ENCODE assay signal across 8 cellular contexts in genomic region chr2:25161055-25161781, GRCh38. TPM values are rescaled to one million over a fixed set of nuclear protein-coding genes. Genes with fewer than 3 reads are reported as not detected.
DNase-seq lines count a peak whose midpoint lies in the region; ATAC-seq, FAIRE-seq and TF ChIP-seq lines count a peak whose summit lies in the region.

No MANE protein-coding gene starts in this region.

- no peaks in the 10 kb centered on the region for H3K23me2 ChIP-seq in H1 (ENCODE audit: low read depth, low read length)

- H3K27ac ChIP-seq in H1 (ENCODE audit: low read depth, low read length): no peak overlapping the region
- H3K27ac ChIP-seq in pancreas: peak overlapping the region in 1 of 4 donors; percentile 16
- H3K27ac ChIP-seq in thymus (ENCODE audit: low read depth): no peak overlapping the region

- H2BK15ac ChIP-seq in H1 (ENCODE audit: low read length): no peak overlapping the region

- H3K36me3 ChIP-seq in H1 (ENCODE audit: control insufficient read depth in 2 of 4, insufficient read depth in 4 of 4, low read length in 3 of 4) (no peaks in the 10 kb centered on the region), pancreas (no peaks in the 10 kb centered on the region), thymus (ENCODE audit: control insufficient read depth, insufficient read depth) (no peaks in the 10 kb centered on the region), Caco-2 (ENCODE audit: control insufficient read depth, insufficient read depth, low read length) (no peaks in the 10 kb centered on the region)

- no peak overlapping the region for H2BK120ac ChIP-seq in H1 (replicated peaks; ENCODE audit: low read depth, low read length)

- H2BK12ac ChIP-seq in H1 (ENCODE audit: low read depth, low read length): peak overlapping the region; percentile 56; the same call in 1 of the 2 replicates

- TF ChIP-seq EP300 in H1 (IDR thresholded peaks at IDR 0.05; ENCODE audit: borderline replicate concordance in 1 of 2, low read depth in 2 of 2, low read length in 2 of 2): no peak

- intact Hi-C loops in pancreas (cut with DNase I): no loop called here
- intact Hi-C loops in Caco-2 (cut with micrococcal nuclease; ENCODE audit: unreplicated experiment): no loop called here

- peaks cover 3% of the 10 kb centered on the region for H3K36me3 Mint-ChIP-seq in activated CD4-positive, alpha-beta memory T cell treated with anti-CD3 and anti-CD28 coated beads, Interleukin-2, amount 10 ng/mL, durations not matched to agents 7 days and 5 days (ENCODE audit: low read depth)
- peaks cover 6% of the 10 kb centered on the region for H3K36me3 Mint-ChIP-seq in Caco-2 (ENCODE audit: insufficient read depth, unreplicated experiment)

- TF ChIP-seq POLR2A in GM19099 (IDR thresholded peaks at IDR 0.05; ENCODE audit: extremely low read depth, insufficient read length, low read depth) (peak; percentile 88), H1 (IDR thresholded peaks at IDR 0.05; ENCODE audit: control extremely low read depth in 1 of 2, low read depth in 2 of 2, low read length in 2 of 2) (no peak)

- no peak overlapping the region for H3K4me2 ChIP-seq in H1 (ENCODE audit: insufficient read depth in 1 of 2, low read depth in 2 of 2, low read length in 2 of 2)

- TF ChIP-seq CTCF in H1 (IDR thresholded peaks at IDR 0.05; ENCODE audit: control extremely low read depth in 1 of 3, insufficient read depth in 1 of 3, low read depth in 1 of 3, low read length in 3 of 3) (peak; percentile 6 to 24 (median 24); a peak in 3 of 4 replicates), pancreas (IDR thresholded peaks at IDR 0.05) (no peak), Caco-2 (IDR thresholded peaks at IDR 0.05; ENCODE audit: insufficient read depth in 1 of 2, low read depth in 1 of 2, low read length in 1 of 2, severe bottlenecking in 1 of 2, unreplicated experiment in 1 of 2) (no peak)

- H3K27ac Mint-ChIP-seq in activated CD4-positive, alpha-beta memory T cell treated with anti-CD3 and anti-CD28 coated beads, Interleukin-2, amount 10 ng/mL, durations not matched to agents 7 days and 5 days: peak overlapping the region; percentile 58
- no peak overlapping the region for H3K27ac Mint-ChIP-seq in Caco-2 (ENCODE audit: unreplicated experiment)

- no peak overlapping the region for H2BK5ac ChIP-seq in H1 (ENCODE audit: low read depth, low read length)

- FAIRE-seq in H1 (lab: Jason Lieb, UNC): no peak
- FAIRE-seq in pancreas (lab: Jason Lieb, UNC): no peak

- no peak overlapping the region for H3K9ac ChIP-seq in H1 (replicated peaks in 1 of 4; ENCODE audit: extremely low read depth in 1 of 4, low read depth in 3 of 4, low read length in 3 of 4)

- H4K20me1 ChIP-seq in H1 (replicated peaks in 1 of 2; ENCODE audit: control insufficient read depth in 1 of 2, insufficient read depth in 2 of 2, low read length in 2 of 2): no peaks in the 10 kb centered on the region

- no peak overlapping the region for H3K4ac ChIP-seq in H1 (replicated peaks; ENCODE audit: insufficient read length, low read depth, low read length)

- H3K23ac ChIP-seq in H1 (ENCODE audit: insufficient read length): no peak overlapping the region

- peaks cover 0 to 11% (median 0%) of the 10 kb centered on the region in 4 experiments; a peak in 3 of 7 replicates for H3K4me1 ChIP-seq in H1 (replicated peaks in 1 of 4; ENCODE audit: control insufficient read depth in 3 of 4, insufficient read depth in 4 of 4, low read length in 3 of 4)
- no peaks in the 10 kb centered on the region for H3K4me1 ChIP-seq in pancreas
- H3K4me1 ChIP-seq in thymus (ENCODE audit: control insufficient read depth, insufficient read depth, low read length): no peaks in the 10 kb centered on the region
- peaks cover 11% of the 10 kb centered on the region for H3K4me1 ChIP-seq in Caco-2

- no peaks in the 10 kb centered on the region for H3K9me3 Mint-ChIP-seq in activated CD4-positive, alpha-beta memory T cell treated with anti-CD3 and anti-CD28 coated beads, Interleukin-2, amount 10 ng/mL, durations not matched to agents 7 days and 5 days
- no peaks in the 10 kb centered on the region for H3K9me3 Mint-ChIP-seq in Caco-2 (ENCODE audit: unreplicated experiment)

- POLR2A ChIA-PET in activated CD4-positive, alpha-beta memory T cell treated with anti-CD3 and anti-CD28 coated beads, Interleukin-2, amount 10 ng/mL, durations not matched to agents 7 days and 5 days (lab: Charles Lee): no interaction called here
- POLR2A ChIA-PET in H1 (lab: Charles Lee; ENCODE audit: partially characterized antibody) (interaction anchor here (2.4 kb wide), 1 partner anchor 68 kb away, joined by 8 read pairs; no protein-coding TSS in a partner anchor), Caco-2 (lab: Charles Lee) (no interaction called here)

- peak overlapping the region; percentile 73; the same call in 1 of the 2 replicates for H4K8ac ChIP-seq in H1 (ENCODE audit: extremely low read depth, insufficient read depth, low read length)

- no peak overlapping the region for H3K56ac ChIP-seq in H1 (replicated peaks; ENCODE audit: insufficient read length, low read depth, low read length)

- peak overlapping the region; percentile 8 for H4K5ac ChIP-seq in H1 (ENCODE audit: insufficient read length, low read depth, low read length)

- ATAC-seq in pancreas: peak; percentile 49 to 73 (median 60)
- no peak for ATAC-seq in HG03135 (IDR thresholded peaks at IDR 0.05; ENCODE audit: unreplicated experiment)

- no peak overlapping the region for H3K14ac ChIP-seq in H1 (ENCODE audit: insufficient read length)

- DNase-seq in activated CD4-positive, alpha-beta memory T cell treated with anti-CD3 and anti-CD28 coated beads, Interleukin-2, amount 10 ng/mL, durations not matched to agents 7 days and 5 days: peak; percentile 74
- DNase-seq in H1 (ENCODE audit: low read depth in 1 of 2, low spot score in 2 of 2) (peak in 1 of 2 experiments; percentile 73), pancreas (peak in 5 of 6 donors; percentile 53 to 73 (median 62)), Caco-2 (no peak), NCI-H2081 (lab: John Stamatoyannopoulos, UW) (no peak)

- H3K27me3 ChIP-seq in H1 (replicated peaks in 1 of 4; ENCODE audit: control insufficient read depth in 3 of 4, extremely low read depth in 1 of 4, insufficient read depth in 3 of 4, low read length in 3 of 4): peaks cover 0 to 3% (median 2%) of the 10 kb centered on the region in 4 experiments; a peak in 4 of 7 replicates
- H3K27me3 ChIP-seq in pancreas: no peaks in the 10 kb centered on the region
- peaks cover 3% of the 10 kb centered on the region for H3K27me3 ChIP-seq in thymus (ENCODE audit: control insufficient read depth, insufficient read depth)
- no peaks in the 10 kb centered on the region for H3K27me3 ChIP-seq in Caco-2 (replicated peaks; ENCODE audit: control insufficient read depth, insufficient read depth, low read length)

- H3K4me3 Mint-ChIP-seq in activated CD4-positive, alpha-beta memory T cell treated with anti-CD3 and anti-CD28 coated beads, Interleukin-2, amount 10 ng/mL, durations not matched to agents 7 days and 5 days: peak overlapping the region; percentile 62
- no peak overlapping the region for H3K4me3 Mint-ChIP-seq in Caco-2 (ENCODE audit: unreplicated experiment)

- H3K27me3 Mint-ChIP-seq in activated CD4-positive, alpha-beta memory T cell treated with anti-CD3 and anti-CD28 coated beads, Interleukin-2, amount 10 ng/mL, durations not matched to agents 7 days and 5 days: peaks cover 20% of the 10 kb centered on the region
- H3K27me3 Mint-ChIP-seq in Caco-2 (ENCODE audit: insufficient read depth, unreplicated experiment): no peaks in the 10 kb centered on the region

- H2AFZ ChIP-seq in H1 (ENCODE audit: low read length): no peak overlapping the region

- BruUV-seq in Caco-2 (replicated peaks; lab: Mats Ljungman, UMichigan): no TSS peak

- peaks cover 21% of the 10 kb centered on the region for H3K4me1 Mint-ChIP-seq in activated CD4-positive, alpha-beta memory T cell treated with anti-CD3 and anti-CD28 coated beads, Interleukin-2, amount 10 ng/mL, durations not matched to agents 7 days and 5 days
- H3K4me1 Mint-ChIP-seq in Caco-2 (ENCODE audit: low read depth, unreplicated experiment): peaks cover 10% of the 10 kb centered on the region

- no peak overlapping the region for H2AK5ac ChIP-seq in H1 (ENCODE audit: low read depth, low read length)

- peak overlapping the region; percentile 32; the same call in 1 of the 2 replicates for H2BK20ac ChIP-seq in H1 (ENCODE audit: low read length)

- 79% methylated on average over 46 of the region's 69 CpGs; no CpG with 5 or more reads in 1 of the 2 experiments for WGBS in H1 (ENCODE audit: extremely low coverage in 1 of 2, insufficient coverage in 1 of 2, insufficient read length in 1 of 2, insufficient replicate concordance in 2 of 2, low coverage in 1 of 2, low lambda C conversion rate in 2 of 2, missing lambda C conversion rate in 1 of 2), 2 experiments
- 44 to 53% methylated on average over 69 of the region's 69 CpGs for WGBS in pancreas, 2 donors
- 54% methylated on average over 69 of the region's 69 CpGs for whole genome bisulfite sequencing in thymus

- peak overlapping the region; percentile 66 for H4K91ac ChIP-seq in H1 (replicated peaks; ENCODE audit: insufficient read length, low read length)

- peak overlapping the region; percentile 48 for H3K18ac ChIP-seq in H1 (ENCODE audit: extremely low read depth, low read length)

- no peaks in the 10 kb centered on the region for H3K9me3 ChIP-seq in H1 (ENCODE audit: insufficient read depth in 2 of 2, low read depth in 1 of 2, low read length in 1 of 2)
- no peaks in the 10 kb centered on the region for H3K9me3 ChIP-seq in pancreas
- no peaks in the 10 kb centered on the region for H3K9me3 ChIP-seq in thymus (ENCODE audit: control insufficient read depth)
- no peaks in the 10 kb centered on the region for H3K9me3 ChIP-seq in Caco-2

- CTCF ChIA-PET in activated CD4-positive, alpha-beta memory T cell treated with anti-CD3 and anti-CD28 coated beads, Interleukin-2, amount 10 ng/mL, durations not matched to agents 7 days and 5 days (lab: Charles Lee): interaction anchor here (0.6 kb wide), 1 partner anchor 186 kb away, joined by 4 read pairs; no protein-coding TSS in a partner anchor
- CTCF ChIA-PET in H1 (lab: Charles Lee; ENCODE audit: partially characterized antibody): interaction anchor here (0.6 to 11.9 kb wide), 4 partner anchors 8 to 231 kb away, joined by 3 to 106 read pairs (median 3); no protein-coding TSS in a partner anchor
- CTCF ChIA-PET in Caco-2 (lab: Charles Lee): interaction anchor here (0.6 kb wide), 1 partner anchor 140 kb away, joined by 3 read pairs; no protein-coding TSS in a partner anchor

- no peak overlapping the region for H3K4me3 ChIP-seq in H1 (ENCODE audit: extremely low read depth in 1 of 4, insufficient read depth in 2 of 4, low read depth in 3 of 4, low read length in 4 of 4)
- H3K4me3 ChIP-seq in pancreas: peak overlapping the region; percentile 8 to 40 (median 28)
- H3K4me3 ChIP-seq in thymus (ENCODE audit: low read length): peak overlapping the region; percentile 49
- H3K4me3 ChIP-seq in Caco-2 (ENCODE audit: low read depth, low read length): no peak overlapping the region

- H3K79me2 ChIP-seq in H1 (ENCODE audit: control insufficient read depth in 1 of 2, insufficient read depth in 2 of 2, low read length in 2 of 2): no peaks in the 10 kb centered on the region

- peak; percentile 4 to 22; a peak in 2 of 4 replicates for TF ChIP-seq RAD21 in H1 (IDR thresholded peaks at IDR 0.05 in 1 of 2, conservative IDR thresholded peaks at IDR 0.05 in 1 of 2; ENCODE audit: low read depth in 2 of 2, low read length in 2 of 2)

- no peaks in the 10 kb centered on the region; the same call in 1 of the 2 replicates for H3K79me1 ChIP-seq in H1 (ENCODE audit: low read depth, low read length)

RNA-seq across cellular contexts. Expression of gene POMC, which starts 7.2 kb away (rescaled TPM):
- 1 to 10 TPM; 2.7 to 3.0 TPM for total RNA-seq in activated CD4-positive, alpha-beta memory T cell treated with anti-CD3 and anti-CD28 coated beads, Interleukin-2, amount 10 ng/mL, durations not matched to agents 7 days and 5 days
- total RNA-seq in H1 (2021; fragmentation: NEBNext Ultra II Directional; extraction: Animal tissue kit (Norgen Biotek cat#: 25700)): 1.7 and 2.2 TPM in 2 replicates
- 4.7 and 6.1 TPM in 2 replicates for polyA plus RNA-seq in H1 (2011; rRNA removed)
- 4.8 TPM for polyA plus RNA-seq in H1 (2011; cell fraction: cytosol; rRNA removed)
- 4.0 TPM for polyA plus RNA-seq in H1 (2011; cell fraction: nucleus; rRNA removed)
- 2.5 to 3.1 TPM (median 3.0 TPM) in 3 of 4 replicates, not detected in the other for polyA plus RNA-seq in H1 (2012, experiment 1 of 2)
- polyA plus RNA-seq in H1 (2012, experiment 2 of 2): 2.4 TPM
- polyA plus RNA-seq in H1 (2013, experiment 1 of 2): 4.6 TPM
- 4.0 TPM for polyA plus RNA-seq in H1 (2013, experiment 2 of 2)
- polyA minus RNA-seq in H1 (2011; rRNA and poly(A)+ RNA removed): 0.32 and 0.71 TPM in 2 replicates
- 3.2 TPM for polyA minus RNA-seq in H1 (2011; cell fraction: cytosol; rRNA and poly(A)+ RNA removed)
- 1.7 TPM for polyA minus RNA-seq in H1 (2011; cell fraction: nucleus; rRNA and poly(A)+ RNA removed)
- total RNA-seq in pancreas: 10 to 100 TPM in 1 of 6 donors, 1 to 10 TPM in 5; 2.4 to 13.5 (median 5.7) TPM
- polyA plus RNA-seq in pancreas: 10 to 100 TPM in 1 of 2 donors, 1 to 10 TPM in 1; 8.2 to 12.0 TPM
- 20.3 TPM for polyA plus RNA-seq in thymus
- total RNA-seq in Caco-2 (2022): 10.5 and 14.9 TPM in 2 replicates

Comparison
In these comparisons a context has a peak if more than half of its experiments do, and no peak if none do; other contexts are left out.
1. DNase-seq: peak in activated CD4-positive, alpha-beta memory T cell treated with anti-CD3 and anti-CD28 coated beads, Interleukin-2, amount 10 ng/mL, durations not matched to agents 7 days and 5 days (single experiment) and pancreas (5 of 6); none in Caco-2 (0 of 2) and NCI-H2081 (0 of 2).
2. H3K4me3 ChIP-seq: peak in pancreas (4 of 4) and thymus (single experiment); none in H1 (0 of 4) and Caco-2 (single experiment).
3. CTCF ChIP-seq: peak in H1 (3 of 3); none in pancreas (0 of 4) and Caco-2 (0 of 2).